In the genomic region with DNA sequence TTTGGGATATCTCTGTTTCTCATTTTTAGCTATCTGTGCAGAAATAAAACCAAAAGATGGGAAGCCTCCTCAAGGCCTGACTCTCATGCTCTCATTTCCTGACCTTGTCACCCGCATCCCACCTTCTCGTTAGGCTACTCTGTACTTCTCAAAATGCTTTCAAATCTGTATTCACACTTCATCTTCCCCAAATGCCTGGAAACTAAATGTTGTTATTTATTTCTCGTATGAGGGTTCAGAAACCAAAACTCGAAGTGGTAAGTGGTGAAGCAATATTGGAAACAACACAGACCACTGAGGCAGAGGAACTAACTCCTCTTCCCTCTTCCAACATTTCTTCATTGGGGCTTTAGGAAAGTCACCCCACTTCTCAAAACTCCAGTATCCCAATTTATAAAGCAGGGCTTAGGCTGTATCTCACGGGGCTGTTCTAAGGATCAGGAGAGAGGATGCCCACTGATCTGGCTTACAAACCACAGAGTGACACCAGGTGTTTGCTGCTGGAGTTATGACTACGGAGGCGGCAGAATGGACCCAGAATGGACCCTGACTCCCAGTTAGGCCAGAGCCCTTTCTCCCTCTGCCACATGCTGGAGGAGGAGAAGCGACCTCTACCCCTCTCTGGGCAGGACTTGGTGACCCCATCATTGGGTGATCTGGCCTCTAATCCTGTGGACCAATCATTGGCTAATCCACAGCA, we compare ENCODE assay signal across 21 cellular contexts. TPM values are rescaled to one million over a fixed set of nuclear protein-coding genes. Genes with fewer than 3 reads are reported as not detected.
DNase-seq lines count a peak whose midpoint lies in the region; ATAC-seq and TF ChIP-seq lines count a peak whose summit lies in the region.
"Had no signal": no experiment of that assay in that cellular context is flagged by ENCODE, and none has a peak within 500 bp of the region (broad histone marks: within the 10 kb centered on the region; RNA-seq: fewer than 3 reads in every experiment).

No MANE protein-coding gene starts in this region.

- no peak for TF ChIP-seq CTCF in spleen (IDR thresholded peaks at IDR 0.05 in 8 of 11, conservative IDR thresholded peaks at IDR 0.05 in 3 of 11)

- no peaks in the 10 kb centered on the region for H3K27me3 ChIP-seq in spleen (replicated peaks in 1 of 7)
- H3K27me3 ChIP-seq: sigmoid colon, upper lobe of right lung had no signal

- WGBS in spleen, 5 donors: 63 to 71% (median 69%) methylated on average over 8 of the region's 8 CpGs

- peak; percentile 59 for DNase-seq in activated CD8-positive, alpha-beta memory T cell treated with anti-CD3 and anti-CD28 coated beads, Interleukin-2, amount 10 ng/mL, durations not matched to agents 7 days and 5 days
- no peak for DNase-seq in activated CD8-positive, alpha-beta memory T cell treated with anti-CD3 and anti-CD28 coated beads, Interleukin-2, amount 50 U/mL, for 48 hours
- peak; percentile 44 for DNase-seq in MV-4-11 (lab: John Stamatoyannopoulos, UW)
- no peak for DNase-seq in spleen
- no peak for DNase-seq in DMS153 treated with DMSO at 0.1 percent for 48 hours (lab: John Stamatoyannopoulos, UW; ENCODE audit: unreplicated experiment)
- no peak for DNase-seq in inferior parietal cortex (ENCODE audit: extremely low spot score)
- DNase-seq: activated CD4-positive, alpha-beta T cell treated with anti-CD3 and anti-CD28 coated beads for 1 hour; EL; kidney glomerular epithelial cell; midbrain; NCI-H2107; NCI-H748 treated with DMSO at 0.1 percent for 48 hours; sigmoid colon; stimulated activated CD4-positive, alpha-beta T cell treated with anti-CD3 and anti-CD28 coated beads, Interleukin-4, amount 100 ng/mL, for 24 hours; upper lobe of right lung had no signal

- peaks cover 91% of the 10 kb centered on the region for H3K4me1 Mint-ChIP-seq in activated CD8-positive, alpha-beta memory T cell treated with anti-CD3 and anti-CD28 coated beads, Interleukin-2, amount 10 ng/mL, durations not matched to agents 7 days and 5 days
- H3K4me1 Mint-ChIP-seq in activated naive CD8-positive, alpha-beta T cell (ENCODE audit: low read depth): peaks cover 93% of the 10 kb centered on the region

- H3K4me1 ChIP-seq in spleen: peaks cover 0 to 94% (median 48%) of the 10 kb centered on the region in 6 donors
- H3K4me1 ChIP-seq: sigmoid colon, upper lobe of right lung had no signal

- H3K36me3 Mint-ChIP-seq in activated CD8-positive, alpha-beta memory T cell treated with anti-CD3 and anti-CD28 coated beads, Interleukin-2, amount 10 ng/mL, durations not matched to agents 7 days and 5 days: peaks cover 44% of the 10 kb centered on the region
- H3K36me3 Mint-ChIP-seq in activated naive CD8-positive, alpha-beta T cell: peaks cover 27% of the 10 kb centered on the region

- peak overlapping the region; percentile 86 for H3K27ac Mint-ChIP-seq in activated CD8-positive, alpha-beta memory T cell treated with anti-CD3 and anti-CD28 coated beads, Interleukin-2, amount 10 ng/mL, durations not matched to agents 7 days and 5 days
- H3K27ac Mint-ChIP-seq in activated naive CD8-positive, alpha-beta T cell: peak overlapping the region; percentile 98

- no peaks in the 10 kb centered on the region for H3K27me3 Mint-ChIP-seq in activated CD8-positive, alpha-beta memory T cell treated with anti-CD3 and anti-CD28 coated beads, Interleukin-2, amount 10 ng/mL, durations not matched to agents 7 days and 5 days
- H3K27me3 Mint-ChIP-seq in activated naive CD8-positive, alpha-beta T cell: no peaks in the 10 kb centered on the region

- CTCF ChIA-PET in activated CD8-positive, alpha-beta memory T cell treated with anti-CD3 and anti-CD28 coated beads, Interleukin-2, amount 10 ng/mL, durations not matched to agents 7 days and 5 days (lab: Charles Lee): interaction anchor here (1.1 to 8.3 kb wide), 5 partner anchors 12 to 58 kb away, joined by 3 to 95 read pairs (median 14); no protein-coding TSS in a partner anchor

- ATAC-seq in activated CD8-positive, alpha-beta memory T cell treated with anti-CD3 and anti-CD28 coated beads, Interleukin-2, amount 10 ng/mL, durations not matched to agents 7 days and 5 days: no peak
- no peak for ATAC-seq in GM21367 (IDR thresholded peaks at IDR 0.05; ENCODE audit: unreplicated experiment)
- ATAC-seq: HCT116, upper lobe of right lung had no signal

- H3K9me3 Mint-ChIP-seq in activated CD8-positive, alpha-beta memory T cell treated with anti-CD3 and anti-CD28 coated beads, Interleukin-2, amount 10 ng/mL, durations not matched to agents 7 days and 5 days (ENCODE audit: low read depth): no peaks in the 10 kb centered on the region
- H3K9me3 Mint-ChIP-seq in activated naive CD8-positive, alpha-beta T cell (ENCODE audit: low read depth): no peaks in the 10 kb centered on the region

- intact Hi-C loops in spleen (cut with DNase I; ENCODE audit: low total_unique reads): no loop called here

- H3K9me3 ChIP-seq in spleen: peaks cover 0 to 7% (median 3%) of the 10 kb centered on the region in 8 donors
- H3K9me3 ChIP-seq: sigmoid colon, upper lobe of right lung had no signal

- peak overlapping the region; percentile 82 for H3K4me3 Mint-ChIP-seq in activated CD8-positive, alpha-beta memory T cell treated with anti-CD3 and anti-CD28 coated beads, Interleukin-2, amount 10 ng/mL, durations not matched to agents 7 days and 5 days
- H3K4me3 Mint-ChIP-seq in activated naive CD8-positive, alpha-beta T cell: peak overlapping the region; percentile 87

- H3K4me3 ChIP-seq in spleen: peak overlapping the region in 1 of 8 donors; percentile 64
- H3K4me3 ChIP-seq: sigmoid colon, upper lobe of right lung had no signal

- no peak for TF ChIP-seq POLR2A in spleen (IDR thresholded peaks at IDR 0.05)

- H3K36me3 ChIP-seq in spleen: no peaks in the 10 kb centered on the region
- H3K36me3 ChIP-seq: sigmoid colon, upper lobe of right lung had no signal

- H3K27ac ChIP-seq in spleen: peak overlapping the region; percentile 29 to 84 (median 70)
- H3K27ac ChIP-seq: sigmoid colon, upper lobe of right lung had no signal

RNA-seq across cellular contexts. Expression of gene SLAMF7, which starts 3.5 kb away (rescaled TPM):
- 100 to 1,000 TPM; 107 to 126 TPM for total RNA-seq in activated CD8-positive, alpha-beta memory T cell treated with anti-CD3 and anti-CD28 coated beads, Interleukin-2, amount 10 ng/mL, durations not matched to agents 7 days and 5 days
- total RNA-seq in spleen: 100 to 1,000 TPM in 1 of 7 donors, 10 to 100 TPM in 6; 28.9 to 134 (median 63.5) TPM
- 10 to 100 TPM; 12.5 to 21.4 (median 13.3) TPM for polyA plus RNA-seq in spleen
- total RNA-seq: osteoblast, RPMI7951 had no signal

RNA-seq across cellular contexts. Expression of gene CD48, which starts 31.0 kb away (rescaled TPM):
- total RNA-seq in activated CD8-positive, alpha-beta memory T cell treated with anti-CD3 and anti-CD28 coated beads, Interleukin-2, amount 10 ng/mL, durations not matched to agents 7 days and 5 days: 100 to 1,000 TPM; 304 to 332 TPM
- total RNA-seq in spleen: 100 to 1,000 TPM; 150 to 286 (median 215) TPM
- polyA plus RNA-seq in spleen: 100 to 1,000 TPM; 371 to 510 (median 479) TPM
- total RNA-seq: bronchial epithelial cell, RPMI7951 had no signal

RNA-seq across cellular contexts. Expression of gene LY9, which starts 53.4 kb away (rescaled TPM):
- 1 to 10 TPM; 1.3 to 8.0 TPM for total RNA-seq in activated CD8-positive, alpha-beta memory T cell treated with anti-CD3 and anti-CD28 coated beads, Interleukin-2, amount 10 ng/mL, durations not matched to agents 7 days and 5 days
- total RNA-seq in spleen: 100 to 1,000 TPM in 1 of 7 donors, 10 to 100 TPM in 6; 32.3 to 151 (median 37.2) TPM
- polyA plus RNA-seq in spleen: 10 to 100 TPM; 30.7 to 40.1 (median 38.4) TPM
- total RNA-seq: osteoblast, RPMI7951 had no signal

Comparison
In these comparisons a context has a peak if more than half of its experiments do, and no peak if none do; other contexts are left out.
1. DNase-seq: peak in activated CD8-positive, alpha-beta memory T cell treated with anti-CD3 and anti-CD28 coated beads, Interleukin-2, amount 10 ng/mL, durations not matched to agents 7 days and 5 days (single experiment) and MV-4-11 (single experiment); none in activated CD8-positive, alpha-beta memory T cell treated with anti-CD3 and anti-CD28 coated beads, Interleukin-2, amount 50 U/mL, for 48 hours (single experiment), spleen (single experiment), DMS153 treated with DMSO at 0.1 percent for 48 hours (single experiment) and inferior parietal cortex (single experiment).